ENCODE assay signal across 19 cellular contexts in genomic region chr1:12057382-12057781, GRCh38. TPM values are rescaled to one million over a fixed set of nuclear protein-coding genes. Genes with fewer than 3 reads are reported as not detected.
DNase-seq lines count a peak whose midpoint lies in the region; ATAC-seq and TF ChIP-seq lines count a peak whose summit lies in the region.
"Had no signal": no experiment of that assay in that cellular context is flagged by ENCODE, and none has a peak within 500 bp of the region (broad histone marks: within the 10 kb centered on the region; RNA-seq: fewer than 3 reads in every experiment).

No MANE protein-coding gene starts in this region.

- H3K79me2 ChIP-seq in H9 (ENCODE audit: insufficient read depth, low read length): no peaks in the 10 kb centered on the region

- no peak overlapping the region for H3K4ac ChIP-seq in H9 (ENCODE audit: low read depth, low read length)
- no peak overlapping the region for H3K4ac ChIP-seq in neuronal stem cell (ENCODE audit: low read length)

- no peak for TF ChIP-seq CTCF in H9 (conservative IDR thresholded peaks at IDR 0.05)

- no peak overlapping the region for H3K18ac ChIP-seq in H9 (ENCODE audit: insufficient read length, low read depth, low read length)
- H3K18ac ChIP-seq in neuronal stem cell (ENCODE audit: low read length): no peak overlapping the region

- no peak overlapping the region for H3K4me3 Mint-ChIP-seq in activated CD8-positive, alpha-beta memory T cell treated with anti-CD3 and anti-CD28 coated beads, Interleukin-2, amount 10 ng/mL, durations not matched to agents 7 days and 5 days
- H3K4me3 Mint-ChIP-seq in H9: no peak overlapping the region
- H3K4me3 Mint-ChIP-seq in activated T-helper 1 cell treated with anti-CD3 and anti-CD28 coated beads, Interleukin-12 subunit alpha, Interleukin-12 subunit beta, Interleukin-2, Interleukin-4 antibody, amounts not matched to agents 30 ng/mL and 10 ng/mL and 1 ng/mL, durations not matched to agents 14 hours and 24 hours and 36 hours: no peak overlapping the region
- H3K4me3 Mint-ChIP-seq: activated naive CD4-positive, alpha-beta T cell treated with anti-CD3 and anti-CD28 coated beads, Interleukin-2, amount 50 U/mL, for 24 hours; effector memory CD8-positive, alpha-beta T cell; natural killer cell; T-cell; type B pancreatic cell had no signal

- H4K20me1 ChIP-seq in H9 (ENCODE audit: control insufficient read depth, insufficient read depth, insufficient read length): peaks cover 2% of the 10 kb centered on the region

- peak overlapping the region; percentile 66 for H3K27ac Mint-ChIP-seq in activated CD8-positive, alpha-beta memory T cell treated with anti-CD3 and anti-CD28 coated beads, Interleukin-2, amount 10 ng/mL, durations not matched to agents 7 days and 5 days
- H3K27ac Mint-ChIP-seq in H9: no peak overlapping the region
- peak overlapping the region; percentile 65 for H3K27ac Mint-ChIP-seq in activated T-helper 1 cell treated with anti-CD3 and anti-CD28 coated beads, Interleukin-12 subunit alpha, Interleukin-12 subunit beta, Interleukin-2, Interleukin-4 antibody, amounts not matched to agents 30 ng/mL and 10 ng/mL and 1 ng/mL, durations not matched to agents 14 hours and 24 hours and 36 hours
- H3K27ac Mint-ChIP-seq: activated naive CD4-positive, alpha-beta T cell treated with anti-CD3 and anti-CD28 coated beads, Interleukin-2, amount 50 U/mL, for 24 hours; effector memory CD8-positive, alpha-beta T cell; natural killer cell; T-cell; type B pancreatic cell had no signal

- no peak overlapping the region for H2BK20ac ChIP-seq in H9 (ENCODE audit: low read depth, low read length, poor library complexity, severe bottlenecking)

- H4K91ac ChIP-seq in H9 (ENCODE audit: insufficient read length, low read depth, low read length) (peak overlapping the region; percentile 33), neuronal stem cell (ENCODE audit: low read depth, low read length, poor library complexity) (no peak overlapping the region)

- H2BK15ac ChIP-seq in H9 (ENCODE audit: low read depth, low read length) (no peak overlapping the region), neuronal stem cell (ENCODE audit: low read length) (no peak overlapping the region)

- peak; percentile 77 for DNase-seq in activated CD8-positive, alpha-beta memory T cell treated with anti-CD3 and anti-CD28 coated beads, Interleukin-2, amount 10 ng/mL, durations not matched to agents 7 days and 5 days
- no peak for DNase-seq in activated CD8-positive, alpha-beta memory T cell treated with anti-CD3 and anti-CD28 coated beads, Interleukin-2, amount 50 U/mL, for 4 hours
- DNase-seq in H9 (no peak), neuronal stem cell (ENCODE audit: low spot score) (no peak), NCI-H1417 (lab: John Stamatoyannopoulos, UW) (no peak)
- DNase-seq in activated T-helper 1 cell treated with anti-CD3 and anti-CD28 coated beads, Interleukin-12 subunit alpha, Interleukin-12 subunit beta, Interleukin-2, Interleukin-4 antibody, amounts not matched to agents 30 ng/mL and 10 ng/mL and 1 ng/mL, durations not matched to agents 14 hours and 24 hours and 36 hours (ENCODE audit: low spot score): no peak
- DNase-seq: activated CD4-positive, alpha-beta T cell treated with anti-CD3 and anti-CD28 coated beads for 1 hour; caudate nucleus; effector memory CD8-positive, alpha-beta T cell; natural killer cell; NCI-H2029 treated with DMSO at 0.1 percent for 48 hours; NCI-H526; retina; T-cell had no signal

- H3K9me3 Mint-ChIP-seq in activated CD8-positive, alpha-beta memory T cell treated with anti-CD3 and anti-CD28 coated beads, Interleukin-2, amount 10 ng/mL, durations not matched to agents 7 days and 5 days (ENCODE audit: low read depth): no peaks in the 10 kb centered on the region
- peaks cover 4 to 6% of the 10 kb centered on the region in 2 experiments; a peak in 4 of 5 replicates for H3K9me3 Mint-ChIP-seq in H9
- no peaks in the 10 kb centered on the region for H3K9me3 Mint-ChIP-seq in activated T-helper 1 cell treated with anti-CD3 and anti-CD28 coated beads, Interleukin-12 subunit alpha, Interleukin-12 subunit beta, Interleukin-2, Interleukin-4 antibody, amounts not matched to agents 30 ng/mL and 10 ng/mL and 1 ng/mL, durations not matched to agents 14 hours and 24 hours and 36 hours
- H3K9me3 Mint-ChIP-seq: activated naive CD4-positive, alpha-beta T cell treated with anti-CD3 and anti-CD28 coated beads, Interleukin-2, amount 50 U/mL, for 24 hours; effector memory CD8-positive, alpha-beta T cell; natural killer cell; T-cell; type B pancreatic cell had no signal

- H3K4me3 ChIP-seq in neuronal stem cell (ENCODE audit: low read length in 2 of 2): no peak overlapping the region

- no peaks in the 10 kb centered on the region for H3K23me2 ChIP-seq in H9 (ENCODE audit: insufficient read length, low read depth, low read length, poor library complexity, severe bottlenecking)

- no peak overlapping the region for H3K4me2 ChIP-seq in H9 (ENCODE audit: insufficient read depth, insufficient read length, low read length)
- H3K4me2 ChIP-seq in neuronal stem cell (ENCODE audit: insufficient read depth, low read length, poor library complexity, severe bottlenecking): no peak overlapping the region

- H3K27me3 ChIP-seq in H9 (ENCODE audit: insufficient read depth, low read length) (no peaks in the 10 kb centered on the region), neuronal stem cell (ENCODE audit: control insufficient read depth in 3 of 3, insufficient read depth in 3 of 3, low read depth in 1 of 3, low read length in 3 of 3) (peaks cover 0 to 34% (median 10%) of the 10 kb centered on the region in 3 experiments)

- no peak overlapping the region for H3K14ac ChIP-seq in H9 (ENCODE audit: insufficient read depth, low read length)
- H3K14ac ChIP-seq in neuronal stem cell (ENCODE audit: low read length): no peak overlapping the region

- H2AK5ac ChIP-seq in H9 (ENCODE audit: insufficient read length, low read length): no peak overlapping the region
- peak overlapping the region; percentile 66 for H2AK5ac ChIP-seq in neuronal stem cell (ENCODE audit: low read depth, low read length)

- peak; percentile 52 for ATAC-seq in activated CD8-positive, alpha-beta memory T cell treated with anti-CD3 and anti-CD28 coated beads, Interleukin-2, amount 10 ng/mL, durations not matched to agents 7 days and 5 days
- ATAC-seq in HG02678 (IDR thresholded peaks at IDR 0.05; ENCODE audit: unreplicated experiment): no peak
- ATAC-seq in GM21390 (IDR thresholded peaks at IDR 0.05; ENCODE audit: unreplicated experiment): no peak
- ATAC-seq: effector memory CD8-positive, alpha-beta T cell; T-cell had no signal

- H3K27ac ChIP-seq in H9 (ENCODE audit: insufficient read length, low read depth, low read length): no peak overlapping the region
- H3K27ac ChIP-seq in neuronal stem cell (replicated peaks; ENCODE audit: low read length): no peak overlapping the region

- no peaks in the 10 kb centered on the region for H3K9me3 ChIP-seq in H9 (ENCODE audit: control insufficient read depth, low read depth, low read length)
- H3K9me3 ChIP-seq in neuronal stem cell (replicated peaks in 1 of 2; ENCODE audit: control insufficient read depth in 2 of 2, insufficient read depth in 1 of 2, low read depth in 1 of 2, low read length in 2 of 2): peaks cover 5 to 13% of the 10 kb centered on the region in 2 donors

- peaks cover 77% of the 10 kb centered on the region for H3K4me1 Mint-ChIP-seq in activated CD8-positive, alpha-beta memory T cell treated with anti-CD3 and anti-CD28 coated beads, Interleukin-2, amount 10 ng/mL, durations not matched to agents 7 days and 5 days
- H3K4me1 Mint-ChIP-seq in H9: peaks cover under 1 to 9% of the 10 kb centered on the region in 2 experiments
- H3K4me1 Mint-ChIP-seq in activated T-helper 1 cell treated with anti-CD3 and anti-CD28 coated beads, Interleukin-12 subunit alpha, Interleukin-12 subunit beta, Interleukin-2, Interleukin-4 antibody, amounts not matched to agents 30 ng/mL and 10 ng/mL and 1 ng/mL, durations not matched to agents 14 hours and 24 hours and 36 hours (ENCODE audit: low read depth): peaks cover 88% of the 10 kb centered on the region

- H3K56ac ChIP-seq in H9 (ENCODE audit: insufficient read length, low read depth, low read length): no peak overlapping the region

- H3K4me1 ChIP-seq in H9 (ENCODE audit: insufficient read depth, low read length) (no peaks in the 10 kb centered on the region), neuronal stem cell (ENCODE audit: control insufficient read depth in 2 of 2, insufficient read depth in 1 of 2, low read depth in 1 of 2, low read length in 2 of 2) (peaks cover under 1 to 13% of the 10 kb centered on the region in 2 donors)

- no peak overlapping the region for H4K8ac ChIP-seq in H9 (replicated peaks; ENCODE audit: insufficient read length, low read depth, low read length)
- no peak overlapping the region for H4K8ac ChIP-seq in neuronal stem cell (ENCODE audit: low read depth, low read length)

- H3K27me3 Mint-ChIP-seq in activated CD8-positive, alpha-beta memory T cell treated with anti-CD3 and anti-CD28 coated beads, Interleukin-2, amount 10 ng/mL, durations not matched to agents 7 days and 5 days: peaks cover 7% of the 10 kb centered on the region
- H3K27me3 Mint-ChIP-seq in H9 (ENCODE audit: low read depth): peaks cover 34% of the 10 kb centered on the region
- no peaks in the 10 kb centered on the region for H3K27me3 Mint-ChIP-seq in activated T-helper 1 cell treated with anti-CD3 and anti-CD28 coated beads, Interleukin-12 subunit alpha, Interleukin-12 subunit beta, Interleukin-2, Interleukin-4 antibody, amounts not matched to agents 30 ng/mL and 10 ng/mL and 1 ng/mL, durations not matched to agents 14 hours and 24 hours and 36 hours (ENCODE audit: insufficient read depth)
- H3K27me3 Mint-ChIP-seq: activated naive CD4-positive, alpha-beta T cell treated with anti-CD3 and anti-CD28 coated beads, Interleukin-2, amount 50 U/mL, for 24 hours had no signal

- H2BK5ac ChIP-seq in H9 (ENCODE audit: insufficient read length, low read length) (no peak overlapping the region), neuronal stem cell (ENCODE audit: low read length) (no peak overlapping the region)

- no peaks in the 10 kb centered on the region for H3K36me3 Mint-ChIP-seq in activated CD8-positive, alpha-beta memory T cell treated with anti-CD3 and anti-CD28 coated beads, Interleukin-2, amount 10 ng/mL, durations not matched to agents 7 days and 5 days
- peaks cover 0 to 2% (median 0%) of the 10 kb centered on the region in 3 experiments; a peak in 1 of 7 replicates for H3K36me3 Mint-ChIP-seq in H9 (ENCODE audit: insufficient read depth in 1 of 3, low read depth in 3 of 3)
- H3K36me3 Mint-ChIP-seq in activated T-helper 1 cell treated with anti-CD3 and anti-CD28 coated beads, Interleukin-12 subunit alpha, Interleukin-12 subunit beta, Interleukin-2, Interleukin-4 antibody, amounts not matched to agents 30 ng/mL and 10 ng/mL and 1 ng/mL, durations not matched to agents 14 hours and 24 hours and 36 hours (ENCODE audit: low read depth): peaks cover 1% of the 10 kb centered on the region
- H3K36me3 Mint-ChIP-seq: activated naive CD4-positive, alpha-beta T cell treated with anti-CD3 and anti-CD28 coated beads, Interleukin-2, amount 50 U/mL, for 24 hours; natural killer cell; T-cell; type B pancreatic cell had no signal

- H2BK12ac ChIP-seq in H9 (ENCODE audit: insufficient read length, low read depth, low read length) (no peak overlapping the region), neuronal stem cell (ENCODE audit: low read length) (no peak overlapping the region)

- H3K9ac ChIP-seq in H9 (ENCODE audit: extremely low read depth, insufficient read length, low read length) (no peak overlapping the region), neuronal stem cell (ENCODE audit: low read depth, low read length, poor library complexity) (no peak overlapping the region)

- H2AFZ ChIP-seq in H9 (ENCODE audit: low read length) (no peak overlapping the region), neuronal stem cell (ENCODE audit: low read length) (no peak overlapping the region)

- no peak overlapping the region for H2BK120ac ChIP-seq in H9 (ENCODE audit: low read depth, low read length, poor library complexity, severe bottlenecking)
- no peak overlapping the region for H2BK120ac ChIP-seq in neuronal stem cell (ENCODE audit: low read depth, low read length)

- CTCF ChIA-PET in activated CD8-positive, alpha-beta memory T cell treated with anti-CD3 and anti-CD28 coated beads, Interleukin-2, amount 10 ng/mL, durations not matched to agents 7 days and 5 days (lab: Charles Lee): interaction anchor here (1.2 to 6.4 kb wide), 6 partner anchors 10 to 232 kb away, joined by 4 to 50 read pairs (median 6); no protein-coding TSS in a partner anchor

- no peak overlapping the region for H3T11ph ChIP-seq in H9 (ENCODE audit: low read length)

- no peak overlapping the region for H4K5ac ChIP-seq in H9 (ENCODE audit: insufficient read length, low read depth, low read length)

- intact Hi-C loops in activated T-helper 1 cell treated with anti-CD3 and anti-CD28 coated beads, Interleukin-12 subunit alpha, Interleukin-12 subunit beta, Interleukin-2, Interleukin-4 antibody, amounts not matched to agents 30 ng/mL and 10 ng/mL and 1 ng/mL, durations not matched to agents 14 hours and 24 hours and 36 hours (cut with micrococcal nuclease): no loop called here

- no peaks in the 10 kb centered on the region for H3K36me3 ChIP-seq in neuronal stem cell (replicated peaks in 1 of 2; ENCODE audit: control insufficient read depth in 2 of 2, insufficient read depth in 2 of 2, low read length in 2 of 2)

- H3K23ac ChIP-seq in H9 (ENCODE audit: insufficient read length, low read depth, low read length) (no peak overlapping the region), neuronal stem cell (ENCODE audit: low read depth, low read length, poor library complexity) (peak overlapping the region; percentile 40)

- H3K79me1 ChIP-seq in H9 (ENCODE audit: insufficient read depth, low read depth, low read length, poor library complexity, severe bottlenecking) (no peaks in the 10 kb centered on the region), neuronal stem cell (ENCODE audit: low read depth, low read length) (no peaks in the 10 kb centered on the region)

RNA-seq across cellular contexts. Expression of gene TNFRSF8, which starts 5.7 kb away (rescaled TPM):
- 10 to 100 TPM in 1 of 2 experiments, 1 to 10 TPM in 1; 3.8 to 14.8 TPM for total RNA-seq in activated CD8-positive, alpha-beta memory T cell treated with anti-CD3 and anti-CD28 coated beads, Interleukin-2, amount 10 ng/mL, durations not matched to agents 7 days and 5 days
- 2.9 and 3.2 TPM in 2 replicates for total RNA-seq in H9 (2021)
- total RNA-seq in activated T-helper 1 cell treated with anti-CD3 and anti-CD28 coated beads, Interleukin-12 subunit alpha, Interleukin-12 subunit beta, Interleukin-2, Interleukin-4 antibody, amounts not matched to agents 30 ng/mL and 10 ng/mL and 1 ng/mL, durations not matched to agents 14 hours and 24 hours and 36 hours: 26.9 and 27.9 TPM in 2 replicates
- 0.01 TPM for polyA plus RNA-seq in neuronal stem cell (2013, experiment 1 of 2)
- polyA plus RNA-seq in neuronal stem cell (2013, experiment 2 of 2): 0.01 TPM
- total RNA-seq: RPMI7951 had no signal

RNA-seq across cellular contexts. Expression of gene MIIP, which starts 38.1 kb away (rescaled TPM):
- 10 to 100 TPM; 41.4 to 59.3 TPM for total RNA-seq in activated CD8-positive, alpha-beta memory T cell treated with anti-CD3 and anti-CD28 coated beads, Interleukin-2, amount 10 ng/mL, durations not matched to agents 7 days and 5 days
- total RNA-seq in H9 (2021): 52.3 and 54.1 TPM in 2 replicates
- 74.9 and 75.3 TPM in 2 replicates for total RNA-seq in activated T-helper 1 cell treated with anti-CD3 and anti-CD28 coated beads, Interleukin-12 subunit alpha, Interleukin-12 subunit beta, Interleukin-2, Interleukin-4 antibody, amounts not matched to agents 30 ng/mL and 10 ng/mL and 1 ng/mL, durations not matched to agents 14 hours and 24 hours and 36 hours
- polyA plus RNA-seq in neuronal stem cell (2013, experiment 1 of 2): 57.1 TPM
- polyA plus RNA-seq in neuronal stem cell (2013, experiment 2 of 2): 54.7 TPM

Comparison
In these comparisons a context has a peak if more than half of its experiments do, and no peak if none do; other contexts are left out.
1. H3K27ac Mint-ChIP-seq: peak in activated CD8-positive, alpha-beta memory T cell treated with anti-CD3 and anti-CD28 coated beads, Interleukin-2, amount 10 ng/mL, durations not matched to agents 7 days and 5 days (single experiment) and activated T-helper 1 cell treated with anti-CD3 and anti-CD28 coated beads, Interleukin-12 subunit alpha, Interleukin-12 subunit beta, Interleukin-2, Interleukin-4 antibody, amounts not matched to agents 30 ng/mL and 10 ng/mL and 1 ng/mL, durations not matched to agents 14 hours and 24 hours and 36 hours (single experiment); none in H9 (0 of 3).